In genomic region chr5:172718527-172719114, GRCh38 we compare ENCODE assay signal across 28 cellular contexts.
"Had no signal": no experiment of that assay in that cellular context is flagged by ENCODE, and none has a peak within 500 bp of the region (broad histone marks: within the 10 kb centered on the region; RNA-seq: fewer than 3 reads in every experiment).

No MANE protein-coding gene starts in this region.

- H3K4me3 ChIP-seq: adrenal gland, body of pancreas, cardiac muscle cell, colonic mucosa, dorsolateral prefrontal cortex had no signal

- H3K36me3 ChIP-seq: adrenal gland, cardiac muscle cell, colonic mucosa had no signal

- DNase-seq: activated CD4-positive, alpha-beta memory T cell treated with anti-CD3 and anti-CD28 coated beads for 36 hours; activated CD4-positive, alpha-beta T cell treated with anti-CD3 and anti-CD28 coated beads for 36 hours; activated CD4-positive, alpha-beta T cell treated with anti-CD3 and anti-CD28 coated beads, Interleukin-2, amount 10 ng/mL, durations not matched to agents 24 days and 14 days; activated CD4-positive, CD25-positive, alpha-beta regulatory T cell; activated CD4-positive, CD25-positive, alpha-beta regulatory T cell treated with anti-CD3 and anti-CD28 coated beads, Interleukin-2, amount 50 U/mL, for 72 hours; activated CD8-positive, alpha-beta memory T cell treated with anti-CD3 and anti-CD28 coated beads, Interleukin-2, amount 10 ng/mL, durations not matched to agents 7 days and 5 days; activated CD8-positive, alpha-beta memory T cell treated with anti-CD3 and anti-CD28 coated beads, Interleukin-2, amount 50 U/mL, for 4 hours; activated CD8-positive, alpha-beta T cell treated with anti-CD3 and anti-CD28 coated beads, Interleukin-2, amount 10 ng/mL, durations not matched to agents 7 days and 5 days; activated effector memory CD4-positive, alpha-beta T cell treated with anti-CD3 and anti-CD28 coated beads, Interleukin-2, amount 50 U/mL, for 16 hours; activated naive CD4-positive, alpha-beta T cell treated with anti-CD3 and anti-CD28 coated beads for 36 hours; activated naive CD8-positive, alpha-beta T cell treated with anti-CD3 and anti-CD28 coated beads for 36 hours; activated naive CD8-positive, alpha-beta T cell treated with anti-CD3 and anti-CD28 coated beads, Interleukin-2, amount 50 U/mL, for 24 hours; activated T-cell treated with anti-CD3 and anti-CD28 coated beads, Interleukin-2, amount 50 U/mL, for 1 hour; activated T-cell treated with anti-CD3 and anti-CD28 coated beads, Interleukin-2, amount 50 U/mL, for 48 hours; adrenal gland; amygdala; body of pancreas; central memory CD4-positive, alpha-beta T cell; cerebellar nuclear complex; colonic mucosa; dorsolateral prefrontal cortex; effector memory CD4-positive, alpha-beta T cell; endodermal cell; foreskin fibroblast; head of caudate nucleus; T-helper 2 cell had no signal

- H3K4me1 ChIP-seq: colonic mucosa had no signal

- FAIRE-seq: frontal cortex had no signal

- H3K9me3 ChIP-seq: adrenal gland, body of pancreas, colonic mucosa had no signal

- ATAC-seq: activated CD4-positive, alpha-beta T cell treated with anti-CD3 and anti-CD28 coated beads for 36 hours; activated CD8-positive, alpha-beta memory T cell treated with anti-CD3 and anti-CD28 coated beads, Interleukin-2, amount 10 ng/mL, durations not matched to agents 7 days and 5 days; activated CD8-positive, alpha-beta T cell treated with anti-CD3 and anti-CD28 coated beads, Interleukin-2, amount 10 ng/mL, durations not matched to agents 7 days and 5 days; activated naive CD8-positive, alpha-beta T cell treated with anti-CD3 and anti-CD28 coated beads, Interleukin-2, amount 50 U/mL, for 24 hours; body of pancreas had no signal

- H3K27me3 ChIP-seq: adrenal gland, body of pancreas, colonic mucosa, dorsolateral prefrontal cortex had no signal

- H3K27ac ChIP-seq: adrenal gland, body of pancreas, cardiac muscle cell, colonic mucosa had no signal
